In the genomic region with DNA sequence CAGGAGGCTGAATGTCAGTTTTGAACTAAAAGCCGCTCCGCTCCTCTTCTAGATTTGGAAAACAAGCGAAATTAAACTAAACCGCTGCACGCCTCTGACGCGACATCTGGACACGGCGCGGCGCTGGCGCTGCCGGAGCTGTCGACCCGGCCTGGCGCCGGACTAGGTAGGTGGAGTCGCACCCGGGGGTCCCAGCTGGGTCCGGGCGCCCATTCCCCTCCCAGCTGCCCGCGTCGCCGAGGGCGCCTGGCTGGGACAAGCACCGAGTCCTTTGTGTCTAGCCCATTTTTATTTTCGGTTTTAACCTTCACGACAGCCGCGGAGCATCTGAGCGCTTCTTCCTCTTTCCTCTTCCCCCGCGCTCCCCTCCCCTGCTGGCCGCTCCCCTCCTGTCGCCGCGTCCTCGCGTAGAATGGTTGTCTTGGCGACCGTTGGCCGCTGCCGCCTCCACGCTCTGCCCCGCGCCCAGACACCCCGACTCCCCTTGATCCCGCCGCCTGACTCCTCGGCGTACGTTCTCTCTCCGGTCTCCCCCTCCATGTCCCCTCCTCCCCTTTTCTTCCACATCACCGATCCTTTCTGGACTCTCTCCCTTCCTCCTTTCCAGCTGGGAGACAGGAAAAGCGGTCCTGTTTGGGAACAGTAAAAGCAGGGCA, we compare ENCODE assay signal across 1 cellular context.
TF ChIP-seq lines count a peak whose summit lies in the region.

No MANE protein-coding gene starts in this region.

TF ChIP-seq in HEK293, 187 proteins besides CTCF, POLR2A, EP300 and RAD21 (continued from another document and continues in another):
- TF ChIP-seq, protein P1, sequence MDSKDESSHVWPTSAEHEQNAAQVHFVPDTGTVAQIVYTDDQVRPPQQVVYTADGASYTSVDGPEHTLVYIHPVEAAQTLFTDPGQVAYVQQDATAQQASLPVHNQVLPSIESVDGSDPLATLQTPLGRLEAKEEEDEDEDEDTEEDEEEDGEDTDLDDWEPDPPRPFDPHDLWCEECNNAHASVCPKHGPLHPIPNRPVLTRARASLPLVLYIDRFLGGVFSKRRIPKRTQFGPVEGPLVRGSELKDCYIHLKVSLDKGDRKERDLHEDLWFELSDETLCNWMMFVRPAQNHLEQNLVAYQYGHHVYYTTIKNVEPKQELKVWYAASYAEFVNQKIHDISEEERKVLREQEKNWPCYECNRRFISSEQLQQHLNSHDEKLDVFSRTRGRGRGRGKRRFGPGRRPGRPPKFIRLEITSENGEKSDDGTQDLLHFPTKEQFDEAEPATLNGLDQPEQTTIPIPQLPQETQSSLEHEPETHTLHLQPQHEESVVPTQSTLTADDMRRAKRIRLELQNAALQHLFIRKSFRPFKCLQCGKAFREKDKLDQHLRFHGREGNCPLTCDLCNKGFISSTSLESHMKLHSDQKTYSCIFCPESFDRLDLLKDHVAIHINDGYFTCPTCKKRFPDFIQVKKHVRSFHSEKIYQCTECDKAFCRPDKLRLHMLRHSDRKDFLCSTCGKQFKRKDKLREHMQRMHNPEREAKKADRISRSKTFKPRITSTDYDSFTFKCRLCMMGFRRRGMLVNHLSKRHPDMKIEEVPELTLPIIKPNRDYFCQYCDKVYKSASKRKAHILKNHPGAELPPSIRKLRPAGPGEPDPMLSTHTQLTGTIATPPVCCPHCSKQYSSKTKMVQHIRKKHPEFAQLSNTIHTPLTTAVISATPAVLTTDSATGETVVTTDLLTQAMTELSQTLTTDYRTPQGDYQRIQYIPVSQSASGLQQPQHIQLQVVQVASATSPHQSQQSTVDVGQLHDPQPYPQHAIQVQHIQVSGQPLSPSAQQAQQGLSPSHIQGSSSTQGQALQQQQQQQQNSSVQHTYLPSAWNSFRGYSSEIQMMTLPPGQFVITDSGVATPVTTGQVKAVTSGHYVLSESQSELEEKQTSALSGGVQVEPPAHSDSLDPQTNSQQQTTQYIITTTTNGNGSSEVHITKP (tag by site-specific recombination; IDR thresholded peaks at IDR 0.05): peak; percentile 93
- TF ChIP-seq, protein P2, sequence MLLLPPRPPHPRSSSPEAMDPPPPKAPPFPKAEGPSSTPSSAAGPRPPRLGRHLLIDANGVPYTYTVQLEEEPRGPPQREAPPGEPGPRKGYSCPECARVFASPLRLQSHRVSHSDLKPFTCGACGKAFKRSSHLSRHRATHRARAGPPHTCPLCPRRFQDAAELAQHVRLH (tag by site-specific recombination; IDR thresholded peaks at IDR 0.05): no peak
- TF ChIP-seq FEZF1 (tag by site-specific recombination; IDR thresholded peaks at IDR 0.05) (no peak), ZNF391 (tag by site-specific recombination; IDR thresholded peaks at IDR 0.05; ENCODE audit: borderline replicate concordance, low read depth) (no peak; the same call in 1 of the 2 replicates), ZNF221 (tag by site-specific recombination; IDR thresholded peaks at IDR 0.05; ENCODE audit: borderline replicate concordance) (no peak), ZNF302 (tag by site-specific recombination; IDR thresholded peaks at IDR 0.05; ENCODE audit: low read depth) (no peak), ZNF366 (tag by site-specific recombination; conservative IDR thresholded peaks at IDR 0.05) (peak; percentile 88), ZNF664 (tag by site-specific recombination; IDR thresholded peaks at IDR 0.05) (0 out of 2 replicates have a peak, but pooled peaks have one; percentile 15), MYNN (tag by site-specific recombination; IDR thresholded peaks at IDR 0.05; ENCODE audit: borderline replicate concordance) (peak; percentile 66), ZNF48 (tag by site-specific recombination; IDR thresholded peaks at IDR 0.05) (no peak), ZXDB (tag by site-specific recombination; IDR thresholded peaks at IDR 0.05) (0 out of 2 replicates have a peak, but pooled peaks have one; percentile 22), SP2 (tag by site-specific recombination; IDR thresholded peaks at IDR 0.05) (0 out of 2 replicates have a peak, but pooled peaks have one; percentile 26), SP7 (tag by site-specific recombination; IDR thresholded peaks at IDR 0.05) (peak; percentile 32; the same call in 1 of the 2 replicates), ZNF394 (tag by site-specific recombination; IDR thresholded peaks at IDR 0.05; ENCODE audit: borderline replicate concordance) (peak; percentile 87), GLIS2 (tag by site-specific recombination; IDR thresholded peaks at IDR 0.05) (peak; percentile 85), KLF8 (tag by site-specific recombination; IDR thresholded peaks at IDR 0.05) (0 out of 2 replicates have a peak, but pooled peaks have one; percentile 15), KLF9 (tag by site-specific recombination; IDR thresholded peaks at IDR 0.05; ENCODE audit: low read depth) (no peak), ZNF335 (tag by site-specific recombination; conservative IDR thresholded peaks at IDR 0.05) (peak; percentile 75)
- TF ChIP-seq, protein P3, sequence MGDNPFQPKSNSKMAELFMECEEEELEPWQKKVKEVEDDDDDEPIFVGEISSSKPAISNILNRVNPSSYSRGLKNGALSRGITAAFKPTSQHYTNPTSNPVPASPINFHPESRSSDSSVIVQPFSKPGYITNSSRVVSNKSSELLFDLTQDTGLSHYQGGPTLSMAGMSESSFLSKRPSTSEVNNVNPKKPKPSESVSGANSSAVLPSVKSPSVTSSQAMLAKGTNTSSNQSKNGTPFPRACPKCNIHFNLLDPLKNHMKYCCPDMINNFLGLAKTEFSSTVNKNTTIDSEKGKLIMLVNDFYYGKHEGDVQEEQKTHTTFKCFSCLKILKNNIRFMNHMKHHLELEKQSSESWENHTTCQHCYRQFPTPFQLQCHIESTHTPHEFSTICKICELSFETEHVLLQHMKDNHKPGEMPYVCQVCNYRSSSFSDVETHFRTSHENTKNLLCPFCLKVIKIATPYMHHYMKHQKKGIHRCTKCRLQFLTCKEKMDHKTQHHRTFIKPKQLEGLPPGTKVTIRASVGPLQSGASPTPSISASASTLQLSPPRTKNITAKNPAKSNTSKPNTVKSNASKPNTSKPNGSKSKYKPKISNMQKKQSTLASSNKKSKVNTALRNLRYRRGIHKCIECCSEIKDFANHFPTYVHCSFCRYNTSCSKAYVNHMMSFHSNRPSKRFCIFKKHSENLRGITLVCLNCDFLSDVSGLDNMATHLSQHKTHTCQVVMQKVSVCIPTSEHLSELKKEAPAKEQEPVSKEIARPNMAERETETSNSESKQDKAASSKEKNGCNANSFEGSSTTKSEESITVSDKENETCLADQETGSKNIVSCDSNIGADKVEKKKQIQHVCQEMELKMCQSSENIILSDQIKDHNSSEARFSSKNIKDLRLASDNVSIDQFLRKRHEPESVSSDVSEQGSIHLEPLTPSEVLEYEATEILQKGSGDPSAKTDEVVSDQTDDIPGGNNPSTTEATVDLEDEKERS (tag by site-specific recombination; IDR thresholded peaks at IDR 0.05): no peak
- TF ChIP-seq, protein P4, sequence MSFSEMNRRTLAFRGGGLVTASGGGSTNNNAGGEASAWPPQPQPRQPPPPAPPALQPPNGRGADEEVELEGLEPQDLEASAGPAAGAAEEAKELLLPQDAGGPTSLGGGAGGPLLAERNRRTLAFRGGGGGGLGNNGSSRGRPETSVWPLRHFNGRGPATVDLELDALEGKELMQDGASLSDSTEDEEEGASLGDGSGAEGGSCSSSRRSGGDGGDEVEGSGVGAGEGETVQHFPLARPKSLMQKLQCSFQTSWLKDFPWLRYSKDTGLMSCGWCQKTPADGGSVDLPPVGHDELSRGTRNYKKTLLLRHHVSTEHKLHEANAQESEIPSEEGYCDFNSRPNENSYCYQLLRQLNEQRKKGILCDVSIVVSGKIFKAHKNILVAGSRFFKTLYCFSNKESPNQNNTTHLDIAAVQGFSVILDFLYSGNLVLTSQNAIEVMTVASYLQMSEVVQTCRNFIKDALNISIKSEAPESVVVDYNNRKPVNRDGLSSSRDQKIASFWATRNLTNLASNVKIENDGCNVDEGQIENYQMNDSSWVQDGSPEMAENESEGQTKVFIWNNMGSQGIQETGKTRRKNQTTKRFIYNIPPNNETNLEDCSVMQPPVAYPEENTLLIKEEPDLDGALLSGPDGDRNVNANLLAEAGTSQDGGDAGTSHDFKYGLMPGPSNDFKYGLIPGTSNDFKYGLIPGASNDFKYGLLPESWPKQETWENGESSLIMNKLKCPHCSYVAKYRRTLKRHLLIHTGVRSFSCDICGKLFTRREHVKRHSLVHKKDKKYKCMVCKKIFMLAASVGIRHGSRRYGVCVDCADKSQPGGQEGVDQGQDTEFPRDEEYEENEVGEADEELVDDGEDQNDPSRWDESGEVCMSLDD (tag by site-specific recombination; IDR thresholded peaks at IDR 0.05): peak; percentile 36; the same call in 1 of the 2 replicates
- TF ChIP-seq, protein P5, sequence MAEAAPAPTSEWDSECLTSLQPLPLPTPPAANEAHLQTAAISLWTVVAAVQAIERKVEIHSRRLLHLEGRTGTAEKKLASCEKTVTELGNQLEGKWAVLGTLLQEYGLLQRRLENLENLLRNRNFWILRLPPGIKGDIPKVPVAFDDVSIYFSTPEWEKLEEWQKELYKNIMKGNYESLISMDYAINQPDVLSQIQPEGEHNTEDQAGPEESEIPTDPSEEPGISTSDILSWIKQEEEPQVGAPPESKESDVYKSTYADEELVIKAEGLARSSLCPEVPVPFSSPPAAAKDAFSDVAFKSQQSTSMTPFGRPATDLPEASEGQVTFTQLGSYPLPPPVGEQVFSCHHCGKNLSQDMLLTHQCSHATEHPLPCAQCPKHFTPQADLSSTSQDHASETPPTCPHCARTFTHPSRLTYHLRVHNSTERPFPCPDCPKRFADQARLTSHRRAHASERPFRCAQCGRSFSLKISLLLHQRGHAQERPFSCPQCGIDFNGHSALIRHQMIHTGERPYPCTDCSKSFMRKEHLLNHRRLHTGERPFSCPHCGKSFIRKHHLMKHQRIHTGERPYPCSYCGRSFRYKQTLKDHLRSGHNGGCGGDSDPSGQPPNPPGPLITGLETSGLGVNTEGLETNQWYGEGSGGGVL (tag by site-specific recombination; IDR thresholded peaks at IDR 0.05): peak; percentile 93
- TF ChIP-seq, protein P6, sequence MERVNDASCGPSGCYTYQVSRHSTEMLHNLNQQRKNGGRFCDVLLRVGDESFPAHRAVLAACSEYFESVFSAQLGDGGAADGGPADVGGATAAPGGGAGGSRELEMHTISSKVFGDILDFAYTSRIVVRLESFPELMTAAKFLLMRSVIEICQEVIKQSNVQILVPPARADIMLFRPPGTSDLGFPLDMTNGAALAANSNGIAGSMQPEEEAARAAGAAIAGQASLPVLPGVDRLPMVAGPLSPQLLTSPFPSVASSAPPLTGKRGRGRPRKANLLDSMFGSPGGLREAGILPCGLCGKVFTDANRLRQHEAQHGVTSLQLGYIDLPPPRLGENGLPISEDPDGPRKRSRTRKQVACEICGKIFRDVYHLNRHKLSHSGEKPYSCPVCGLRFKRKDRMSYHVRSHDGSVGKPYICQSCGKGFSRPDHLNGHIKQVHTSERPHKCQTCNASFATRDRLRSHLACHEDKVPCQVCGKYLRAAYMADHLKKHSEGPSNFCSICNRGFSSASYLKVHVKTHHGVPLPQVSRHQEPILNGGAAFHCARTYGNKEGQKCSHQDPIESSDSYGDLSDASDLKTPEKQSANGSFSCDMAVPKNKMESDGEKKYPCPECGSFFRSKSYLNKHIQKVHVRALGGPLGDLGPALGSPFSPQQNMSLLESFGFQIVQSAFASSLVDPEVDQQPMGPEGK (tag by site-specific recombination; IDR thresholded peaks at IDR 0.05): peak; percentile 77
- TF ChIP-seq, protein P7, sequence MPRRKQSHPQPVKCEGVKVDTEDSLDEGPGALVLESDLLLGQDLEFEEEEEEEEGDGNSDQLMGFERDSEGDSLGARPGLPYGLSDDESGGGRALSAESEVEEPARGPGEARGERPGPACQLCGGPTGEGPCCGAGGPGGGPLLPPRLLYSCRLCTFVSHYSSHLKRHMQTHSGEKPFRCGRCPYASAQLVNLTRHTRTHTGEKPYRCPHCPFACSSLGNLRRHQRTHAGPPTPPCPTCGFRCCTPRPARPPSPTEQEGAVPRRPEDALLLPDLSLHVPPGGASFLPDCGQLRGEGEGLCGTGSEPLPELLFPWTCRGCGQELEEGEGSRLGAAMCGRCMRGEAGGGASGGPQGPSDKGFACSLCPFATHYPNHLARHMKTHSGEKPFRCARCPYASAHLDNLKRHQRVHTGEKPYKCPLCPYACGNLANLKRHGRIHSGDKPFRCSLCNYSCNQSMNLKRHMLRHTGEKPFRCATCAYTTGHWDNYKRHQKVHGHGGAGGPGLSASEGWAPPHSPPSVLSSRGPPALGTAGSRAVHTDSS (tag by site-specific recombination; IDR thresholded peaks at IDR 0.05): peak; percentile 49
- TF ChIP-seq, protein P8, sequence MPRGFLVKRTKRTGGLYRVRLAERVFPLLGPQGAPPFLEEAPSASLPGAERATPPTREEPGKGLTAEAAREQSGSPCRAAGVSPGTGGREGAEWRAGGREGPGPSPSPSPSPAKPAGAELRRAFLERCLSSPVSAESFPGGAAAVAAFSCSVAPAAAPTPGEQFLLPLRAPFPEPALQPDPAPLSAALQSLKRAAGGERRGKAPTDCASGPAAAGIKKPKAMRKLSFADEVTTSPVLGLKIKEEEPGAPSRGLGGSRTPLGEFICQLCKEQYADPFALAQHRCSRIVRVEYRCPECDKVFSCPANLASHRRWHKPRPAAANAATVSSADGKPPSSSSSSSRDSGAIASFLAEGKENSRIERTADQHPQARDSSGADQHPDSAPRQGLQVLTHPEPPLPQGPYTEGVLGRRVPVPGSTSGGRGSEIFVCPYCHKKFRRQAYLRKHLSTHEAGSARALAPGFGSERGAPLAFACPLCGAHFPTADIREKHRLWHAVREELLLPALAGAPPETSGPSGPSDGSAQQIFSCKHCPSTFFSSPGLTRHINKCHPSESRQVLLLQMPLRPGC (tag by site-specific recombination; IDR thresholded peaks at IDR 0.05): 0 out of 2 replicates have a peak, but pooled peaks have one; percentile 12
- TF ChIP-seq, protein P9, sequence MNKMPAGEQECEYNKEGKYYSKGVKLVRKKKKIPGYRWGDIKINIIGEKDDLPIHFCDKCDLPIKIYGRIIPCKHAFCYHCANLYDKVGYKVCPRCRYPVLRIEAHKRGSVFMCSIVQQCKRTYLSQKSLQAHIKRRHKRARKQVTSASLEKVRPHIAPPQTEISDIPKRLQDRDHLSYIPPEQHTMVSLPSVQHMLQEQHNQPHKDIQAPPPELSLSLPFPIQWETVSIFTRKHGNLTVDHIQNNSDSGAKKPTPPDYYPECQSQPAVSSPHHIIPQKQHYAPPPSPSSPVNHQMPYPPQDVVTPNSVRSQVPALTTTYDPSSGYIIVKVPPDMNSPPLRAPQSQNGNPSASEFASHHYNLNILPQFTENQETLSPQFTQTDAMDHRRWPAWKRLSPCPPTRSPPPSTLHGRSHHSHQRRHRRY (tag by site-specific recombination; IDR thresholded peaks at IDR 0.05): no peak
- TF ChIP-seq, protein P10, sequence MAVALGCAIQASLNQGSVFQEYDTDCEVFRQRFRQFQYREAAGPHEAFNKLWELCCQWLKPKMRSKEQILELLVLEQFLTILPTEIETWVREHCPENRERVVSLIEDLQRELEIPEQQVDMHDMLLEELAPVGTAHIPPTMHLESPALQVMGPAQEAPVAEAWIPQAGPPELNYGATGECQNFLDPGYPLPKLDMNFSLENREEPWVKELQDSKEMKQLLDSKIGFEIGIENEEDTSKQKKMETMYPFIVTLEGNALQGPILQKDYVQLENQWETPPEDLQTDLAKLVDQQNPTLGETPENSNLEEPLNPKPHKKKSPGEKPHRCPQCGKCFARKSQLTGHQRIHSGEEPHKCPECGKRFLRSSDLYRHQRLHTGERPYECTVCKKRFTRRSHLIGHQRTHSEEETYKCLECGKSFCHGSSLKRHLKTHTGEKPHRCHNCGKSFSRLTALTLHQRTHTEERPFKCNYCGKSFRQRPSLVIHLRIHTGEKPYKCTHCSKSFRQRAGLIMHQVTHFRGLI (tag by site-specific recombination; IDR thresholded peaks at IDR 0.05): peak; percentile 99
- TF ChIP-seq, protein P11, sequence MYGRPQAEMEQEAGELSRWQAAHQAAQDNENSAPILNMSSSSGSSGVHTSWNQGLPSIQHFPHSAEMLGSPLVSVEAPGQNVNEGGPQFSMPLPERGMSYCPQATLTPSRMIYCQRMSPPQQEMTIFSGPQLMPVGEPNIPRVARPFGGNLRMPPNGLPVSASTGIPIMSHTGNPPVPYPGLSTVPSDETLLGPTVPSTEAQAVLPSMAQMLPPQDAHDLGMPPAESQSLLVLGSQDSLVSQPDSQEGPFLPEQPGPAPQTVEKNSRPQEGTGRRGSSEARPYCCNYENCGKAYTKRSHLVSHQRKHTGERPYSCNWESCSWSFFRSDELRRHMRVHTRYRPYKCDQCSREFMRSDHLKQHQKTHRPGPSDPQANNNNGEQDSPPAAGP (tag by site-specific recombination; IDR thresholded peaks at IDR 0.05): peak; percentile 26; the same call in 1 of the 2 replicates
